30 cellular contexts compared by ENCODE assay signal in the genomic region with DNA sequence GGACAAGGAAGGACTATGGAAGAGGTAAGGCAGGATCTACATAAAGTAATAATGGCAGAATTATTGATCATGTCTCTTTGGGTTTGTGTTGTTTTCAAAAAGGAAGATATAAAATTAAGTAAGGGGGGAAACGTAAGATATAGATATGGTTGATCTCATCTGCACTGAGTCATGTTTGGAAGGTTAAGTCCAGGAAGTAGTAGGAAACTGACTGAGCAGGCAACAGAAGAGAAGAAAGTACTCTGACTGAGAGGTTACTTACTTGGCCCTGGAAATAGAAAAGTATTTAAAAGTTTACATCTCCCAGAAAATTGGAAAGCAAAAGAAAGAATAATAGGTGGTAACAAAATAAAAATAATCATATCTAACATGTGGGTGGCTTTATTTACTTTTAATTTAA.
A peak's percentile ranks its signal among the peaks of the same experiment; 100 is the strongest.
DNase-seq lines count a peak whose midpoint lies in the region; ATAC-seq, FAIRE-seq and TF ChIP-seq lines count a peak whose summit lies in the region.
"Had no signal": no experiment of that assay in that cellular context is flagged by ENCODE, and none has a peak within 500 bp of the region (broad histone marks: within the 10 kb centered on the region; RNA-seq: fewer than 3 reads in every experiment).

No MANE protein-coding gene starts in this region.

- H3F3A ChIP-seq in GM23338 (replicated peaks; ENCODE audit: low read depth) (no peaks in the 10 kb centered on the region), PC-3 (ENCODE audit: low read length, unreplicated experiment) (no peaks in the 10 kb centered on the region)

- H3K27ac ChIP-seq in GM23338 (ENCODE audit: low read depth) (no peak overlapping the region), PC-3 (ENCODE audit: low read length) (no peak overlapping the region), endothelial cell of umbilical vein (ENCODE audit: insufficient read depth, low read depth, low read length) (peak overlapping the region; percentile 6)
- H3K27ac ChIP-seq: C4-2B, GM23248, HL-60, SJSA1 had no signal

- H3K9me3 Mint-ChIP-seq in GM23338, result no peaks in the 10 kb centered on the region
- H3K9me3 Mint-ChIP-seq: CD8-positive, alpha-beta T cell; HFFc6 had no signal

- H3K9me2 ChIP-seq in GM23338 (ENCODE audit: insufficient read depth) (no peaks in the 10 kb centered on the region), PC-3 (replicated peaks; ENCODE audit: low read length) (no peaks in the 10 kb centered on the region)

- no peak for TF ChIP-seq POLR2A in endothelial cell of umbilical vein (IDR thresholded peaks at IDR 0.05; ENCODE audit: low read depth, low read length)

- TF ChIP-seq CTCF in GM23338 (conservative IDR thresholded peaks at IDR 0.05; ENCODE audit: low read depth in 2 of 2), result no peak
- no peak for TF ChIP-seq CTCF in PC-3 (conservative IDR thresholded peaks at IDR 0.05; ENCODE audit: low read depth, low read length)
- no peak for TF ChIP-seq CTCF in endothelial cell of umbilical vein (IDR thresholded peaks at IDR 0.05; ENCODE audit: extremely low read depth in 1 of 2, insufficient read depth in 1 of 2, low read depth in 1 of 2, low read length in 2 of 2)

- H3K4me2 ChIP-seq in GM23338, result no peak overlapping the region
- H3K4me2 ChIP-seq in PC-3 (ENCODE audit: low read length), result no peak overlapping the region
- no peak overlapping the region for H3K4me2 ChIP-seq in endothelial cell of umbilical vein (ENCODE audit: insufficient read depth, low read length)

- DNase-seq in GM23338 (ENCODE audit: low spot score) (no peak), PC-3 (no peak), endothelial cell of umbilical vein (ENCODE audit: low read depth, low spot score) (peak; percentile 26), iris pigment epithelial cell (ENCODE audit: low read depth) (peak; percentile 54), NCI-H524 treated with DMSO at 0.1 percent for 48 hours (lab: John Stamatoyannopoulos, UW) (no peak)
- DNase-seq in activated effector memory CD4-positive, alpha-beta T cell treated with Interleukin-2 at 50 U/mL for 16 hours, result no peak
- DNase-seq: Caco-2; CD8-positive, alpha-beta T cell; DMS 273 treated with DMSO at 0.1 percent for 48 hours; DND-41; GM23248; H9; HFFc6; Karpas-422; NCI-H1092; NCI-H1436; NCI-H187; NCI-H2171 treated with DMSO at 0.1 percent for 48 hours; NCI-H345; NCI-H510A treated with DMSO at 0.1 percent for 48 hours; NCI-H774; Right ventricle myocardium superior; RPMI8226 had no signal

- no peak overlapping the region for H3K9ac ChIP-seq in PC-3 (ENCODE audit: low read length)
- H3K9ac ChIP-seq in endothelial cell of umbilical vein (replicated peaks; ENCODE audit: extremely low read depth, insufficient read depth, low read length), result no peak overlapping the region
- H3K9ac ChIP-seq: GM23248 had no signal

- H3K27me3 Mint-ChIP-seq in GM23338 (ENCODE audit: insufficient read depth, low read depth, poor library complexity), result no peaks in the 10 kb centered on the region
- H3K27me3 Mint-ChIP-seq: B cell had no signal

- no peak for FAIRE-seq in endothelial cell of umbilical vein (lab: Jason Lieb, UNC)
- FAIRE-seq: GM18507 had no signal

- H2AFZ ChIP-seq in GM23338 (no peak overlapping the region), PC-3 (ENCODE audit: low read length) (peak overlapping the region; percentile 25; the same call in 1 of the 2 replicates), endothelial cell of umbilical vein (ENCODE audit: low read depth, low read length) (no peak overlapping the region)
- H2AFZ ChIP-seq: GM23248 had no signal

- no peaks in the 10 kb centered on the region for H3K79me2 ChIP-seq in GM23338 (replicated peaks; ENCODE audit: insufficient read depth)
- H3K79me2 ChIP-seq in PC-3 (ENCODE audit: low read length), result no peaks in the 10 kb centered on the region
- H3K79me2 ChIP-seq in endothelial cell of umbilical vein (ENCODE audit: control insufficient read depth, insufficient read depth, low read length), result no peaks in the 10 kb centered on the region

- peaks cover 4% of the 10 kb centered on the region; the same call in 2 of the 3 replicates for H3K4me1 Mint-ChIP-seq in GM23338
- H3K4me1 Mint-ChIP-seq: B cell had no signal

- H3K4me1 ChIP-seq in GM23338 (ENCODE audit: insufficient read depth) (no peaks in the 10 kb centered on the region), PC-3 (ENCODE audit: insufficient read depth, low read length) (no peaks in the 10 kb centered on the region), endothelial cell of umbilical vein (ENCODE audit: control insufficient read depth, extremely low read depth, insufficient read depth, low read length) (peaks cover 6% of the 10 kb centered on the region)
- H3K4me1 ChIP-seq: Caco-2, SJSA1 had no signal

- ATAC-seq in GM23338 (no peak), PC-3 (no peak; the same call in 1 of the 2 replicates), HG02571 (IDR thresholded peaks at IDR 0.05; ENCODE audit: unreplicated experiment) (no peak)
- ATAC-seq in activated CD4-positive, CD25-positive, alpha-beta regulatory T cell treated with anti-CD3 and anti-CD28 coated beads, Interleukin-2, amount 50 U/mL, for 24 hours, result no peak
- ATAC-seq: CD8-positive, alpha-beta T cell had no signal

- intact Hi-C loops in PC-3 (cut with micrococcal nuclease), result no loop called here
- intact Hi-C loops in endothelial cell of umbilical vein (cut with micrococcal nuclease), result no loop called here

- no peaks in the 10 kb centered on the region for H3K9me1 ChIP-seq in endothelial cell of umbilical vein (replicated peaks; ENCODE audit: control insufficient read depth, extremely low read depth, insufficient read depth, low read length)

- no peak overlapping the region for H3K4me3 ChIP-seq in GM23338
- H3K4me3 ChIP-seq in PC-3 (ENCODE audit: low read length), result no peak overlapping the region
- H3K4me3 ChIP-seq in endothelial cell of umbilical vein (replicated peaks in 1 of 3; ENCODE audit: insufficient read depth in 1 of 3, low read depth in 1 of 3, low read length in 3 of 3), result no peak overlapping the region
- H3K4me3 ChIP-seq: GM23248, SJSA1 had no signal

- no peaks in the 10 kb centered on the region for H4K20me1 ChIP-seq in GM23338 (replicated peaks; ENCODE audit: insufficient read depth)
- no peaks in the 10 kb centered on the region for H4K20me1 ChIP-seq in PC-3 (ENCODE audit: low read length)
- no peaks in the 10 kb centered on the region for H4K20me1 ChIP-seq in endothelial cell of umbilical vein (replicated peaks; ENCODE audit: control insufficient read depth, extremely low read depth, insufficient read depth, low read length)

- POLR2A ChIA-PET in PC-3 (lab: Charles Lee; ENCODE audit: unreplicated experiment) (no interaction called here), endothelial cell of umbilical vein (lab: Charles Lee) (no interaction called here)

- peak overlapping the region; percentile 13; the same call in 1 of the 2 replicates for H3K27ac Mint-ChIP-seq in GM23338
- H3K27ac Mint-ChIP-seq: B cell; CD8-positive, alpha-beta T cell; H9; HFFc6 had no signal

- dilution Hi-C loops in endothelial cell of umbilical vein (cut with MboI; ENCODE audit: extremely low pct_ligation_motif_present, low sequenced_read_pairs), result no loop called here

- no peak overlapping the region for H3K4me3 Mint-ChIP-seq in GM23338
- H3K4me3 Mint-ChIP-seq: B cell; CD8-positive, alpha-beta T cell; H9; HFFc6 had no signal

- no peaks in the 10 kb centered on the region for H3K27me3 ChIP-seq in GM23338 (ENCODE audit: insufficient read depth)
- no peaks in the 10 kb centered on the region for H3K27me3 ChIP-seq in PC-3 (ENCODE audit: low read length)
- H3K27me3 ChIP-seq in endothelial cell of umbilical vein (ENCODE audit: control insufficient read depth in 2 of 2, insufficient read depth in 2 of 2, low read length in 2 of 2), result no peaks in the 10 kb centered on the region
- H3K27me3 ChIP-seq: SJSA1 had no signal

- H3K36me3 ChIP-seq in GM23338 (ENCODE audit: insufficient read depth) (no peaks in the 10 kb centered on the region), PC-3 (ENCODE audit: low read depth, low read length) (no peaks in the 10 kb centered on the region), endothelial cell of umbilical vein (ENCODE audit: control insufficient read depth in 2 of 2, extremely low read depth in 1 of 2, insufficient read depth in 2 of 2, low read length in 2 of 2) (no peaks in the 10 kb centered on the region)
- H3K36me3 ChIP-seq: SJSA1 had no signal

- H3K36me3 Mint-ChIP-seq in GM23338 (ENCODE audit: low read depth), result no peaks in the 10 kb centered on the region
- H3K36me3 Mint-ChIP-seq: CD8-positive, alpha-beta T cell had no signal

- no peaks in the 10 kb centered on the region for H3K9me3 ChIP-seq in PC-3 (ENCODE audit: low read length)
- no peaks in the 10 kb centered on the region for H3K9me3 ChIP-seq in endothelial cell of umbilical vein (replicated peaks; ENCODE audit: control insufficient read depth, insufficient read depth, low read length)
- H3K9me3 ChIP-seq: Caco-2, SJSA1 had no signal

- CTCF ChIA-PET in PC-3 (lab: Charles Lee) (no interaction called here), endothelial cell of umbilical vein (lab: Charles Lee) (no interaction called here)

- no TSS peak for BruUV-seq in PC-3 (replicated peaks; lab: Mats Ljungman, UMichigan)
- BruUV-seq in endothelial cell of umbilical vein (replicated peaks; lab: Mats Ljungman, UMichigan), result no TSS peak

TF ChIP-seq in GM23338, 12 proteins besides CTCF, POLR2A, EP300 and RAD21 (continues in another document):
- TF ChIP-seq JUNB (IDR thresholded peaks at IDR 0.05; ENCODE audit: unreplicated experiment) (no peak), STAT1 (IDR thresholded peaks at IDR 0.05; ENCODE audit: unreplicated experiment) (no peak), NANOG (IDR thresholded peaks at IDR 0.05; ENCODE audit: borderline replicate concordance) (no peak)

TF ChIP-seq in endothelial cell of umbilical vein, 7 proteins besides CTCF, POLR2A, EP300 and RAD21:
- TF ChIP-seq GATA2 (IDR thresholded peaks at IDR 0.05; ENCODE audit: insufficient read depth, insufficient read length, low read depth, low read length) (peak; percentile 43), EZH2 (IDR thresholded peaks at IDR 0.05; ENCODE audit: borderline replicate concordance, low read depth, low read length, severe bottlenecking) (no peak), FOS (IDR thresholded peaks at IDR 0.05; ENCODE audit: borderline replicate concordance, insufficient read depth, low read length) (peak; percentile 29), JUN (IDR thresholded peaks at IDR 0.05; ENCODE audit: borderline replicate concordance, insufficient read depth, insufficient read length, low read depth) (no peak), MYC (IDR thresholded peaks at IDR 0.05; ENCODE audit: low read depth, low read length) (no peak), POLR2AphosphoS5 (IDR thresholded peaks at IDR 0.05; ENCODE audit: insufficient read depth, low read depth, low read length) (no peak)
- TF ChIP-seq, protein P1, sequence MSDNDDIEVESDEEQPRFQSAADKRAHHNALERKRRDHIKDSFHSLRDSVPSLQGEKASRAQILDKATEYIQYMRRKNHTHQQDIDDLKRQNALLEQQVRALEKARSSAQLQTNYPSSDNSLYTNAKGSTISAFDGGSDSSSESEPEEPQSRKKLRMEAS (IDR thresholded peaks at IDR 0.05; ENCODE audit: insufficient read depth, insufficient read length), result no peak

Comparison
In these comparisons a context has a peak if more than half of its experiments do, and no peak if none do; other contexts are left out.
1. DNase-seq: peak in endothelial cell of umbilical vein (single experiment) and iris pigment epithelial cell (single experiment); none in GM23338 (single experiment), PC-3 (single experiment), activated effector memory CD4-positive, alpha-beta T cell treated with Interleukin-2 at 50 U/mL for 16 hours (single experiment) and NCI-H524 treated with DMSO at 0.1 percent for 48 hours (single experiment).